In genomic region chr2:240589850-240590525, GRCh38 we compare ENCODE assay signal across 16 cellular contexts.
"Had no signal": no experiment of that assay in that cellular context is flagged by ENCODE, and none has a peak within 500 bp of the region (broad histone marks: within the 10 kb centered on the region; RNA-seq: fewer than 3 reads in every experiment).

No MANE protein-coding gene starts in this region.

- H3K36me3 ChIP-seq: prostate gland had no signal

- DNase-seq: activated CD8-positive, alpha-beta T cell treated with anti-CD3 and anti-CD28 coated beads for 36 hours; activated gamma-delta T cell treated with Interleukin-2 at 50 U/mL for 16 hours; activated T-cell treated with anti-CD3 and anti-CD28 coated beads, Interleukin-2, amount 50 U/mL, for 72 hours; amygdala; effector CD8-positive, alpha-beta T cell; foreskin keratinocyte; kidney glomerular epithelial cell; nucleus accumbens; stimulated activated CD4-positive, alpha-beta T cell treated with anti-CD3 and anti-CD28 coated beads, Interleukin-15, amount 100 ng/mL, for 24 hours; stimulated activated naive CD4-positive, alpha-beta T cell treated with Interleukin-2 at 50 U/mL for 16 hours; transverse colon; WERI-Rb-1 had no signal

- H3K27ac ChIP-seq: foreskin keratinocyte, prostate gland, transverse colon, vagina, WERI-Rb-1 had no signal

- H3K27me3 ChIP-seq: foreskin keratinocyte, transverse colon, vagina had no signal

- ATAC-seq: activated CD8-positive, alpha-beta T cell treated with anti-CD3 and anti-CD28 coated beads for 36 hours; activated T-cell treated with anti-CD3 and anti-CD28 coated beads, Interleukin-2, amount 50 U/mL, for 72 hours; foreskin keratinocyte; natural killer cell treated with Interleukin-12 subunit alpha and Interleukin-12 subunit beta and Interleukin-15 and Interleukin-18, amount 100 ng/mL, for 72 hours; T-helper 17 cell had no signal

- H3K9me3 ChIP-seq: prostate gland, transverse colon, vagina had no signal

- H3K4me3 ChIP-seq: prostate gland, transverse colon, vagina had no signal
